ENCODE assay signal across 1 cellular context in genomic region chr19:54462713-54463530, GRCh38.
TF ChIP-seq lines count a peak whose summit lies in the region.

No MANE protein-coding gene starts in this region.

TF ChIP-seq in WTC11, 78 proteins besides CTCF, POLR2A, EP300 and RAD21 (continued from another document and continues in another):
- peak; percentile 86 for TF ChIP-seq FOXP4 (CRISPR knock-in tag; IDR thresholded peaks at IDR 0.05)
- TF ChIP-seq ZNF425 (CRISPR knock-in tag; conservative IDR thresholded peaks at IDR 0.05): peak; percentile 66; the same call in 1 of the 2 replicates
- no peak for TF ChIP-seq GRHL2 (CRISPR knock-in tag; IDR thresholded peaks at IDR 0.05; ENCODE audit: insufficient replicate concordance, severe bottlenecking)
- TF ChIP-seq SOX15 (CRISPR knock-in tag; IDR thresholded peaks at IDR 0.05): no peak
- no peak for TF ChIP-seq E2F1 (CRISPR knock-in tag; IDR thresholded peaks at IDR 0.05)
- TF ChIP-seq ZNF232 (CRISPR knock-in tag; IDR thresholded peaks at IDR 0.05): no peak
- TF ChIP-seq FOXP1 (CRISPR knock-in tag; IDR thresholded peaks at IDR 0.05; ENCODE audit: borderline replicate concordance): peak; percentile 85; the same call in 1 of the 2 replicates
- TF ChIP-seq PRRX2 (CRISPR knock-in tag; IDR thresholded peaks at IDR 0.05): peak; percentile 88; the same call in 1 of the 2 replicates
- no peak for TF ChIP-seq ESRRA (CRISPR knock-in tag; IDR thresholded peaks at IDR 0.05; ENCODE audit: borderline replicate concordance)
- TF ChIP-seq ZSCAN18 (CRISPR knock-in tag; IDR thresholded peaks at IDR 0.05): no peak
- no peak; the same call in 1 of the 2 replicates for TF ChIP-seq CDX4 (CRISPR knock-in tag; IDR thresholded peaks at IDR 0.05; ENCODE audit: borderline replicate concordance)
- peak; percentile 79; the same call in 1 of the 2 replicates for TF ChIP-seq IRF1 (CRISPR knock-in tag; IDR thresholded peaks at IDR 0.05)
- peak; percentile 40; the same call in 1 of the 2 replicates for TF ChIP-seq SMAD3 (CRISPR knock-in tag; IDR thresholded peaks at IDR 0.05; ENCODE audit: borderline replicate concordance)
- TF ChIP-seq GTF2I (CRISPR knock-in tag; conservative IDR thresholded peaks at IDR 0.05): no peak
- TF ChIP-seq ARID4B (CRISPR knock-in tag; IDR thresholded peaks at IDR 0.05; ENCODE audit: borderline replicate concordance): peak; percentile 87
- peak; percentile 96 for TF ChIP-seq MAX (CRISPR knock-in tag; IDR thresholded peaks at IDR 0.05)
- TF ChIP-seq JUN (CRISPR knock-in tag; IDR thresholded peaks at IDR 0.05): peak; percentile 82; the same call in 1 of the 2 replicates
- TF ChIP-seq IRF2 (CRISPR knock-in tag; IDR thresholded peaks at IDR 0.05; ENCODE audit: borderline replicate concordance, low read depth): peak; percentile 54; the same call in 1 of the 2 replicates
- no peak for TF ChIP-seq STAT6 (CRISPR knock-in tag; conservative IDR thresholded peaks at IDR 0.05; ENCODE audit: low read depth)
- TF ChIP-seq MLX (CRISPR knock-in tag; IDR thresholded peaks at IDR 0.05): 0 out of 2 replicates have a peak, but pooled peaks have one; percentile 33
- TF ChIP-seq TP53 (CRISPR knock-in tag; IDR thresholded peaks at IDR 0.05): peak; percentile 93
- TF ChIP-seq NFE2L1 (CRISPR knock-in tag; IDR thresholded peaks at IDR 0.05): no peak; the same call in none of the 2 replicates
- TF ChIP-seq ZNF281 (CRISPR knock-in tag; IDR thresholded peaks at IDR 0.05): peak; percentile 74; the same call in 1 of the 2 replicates
- TF ChIP-seq TEAD4 (CRISPR knock-in tag; IDR thresholded peaks at IDR 0.05): peak; percentile 77; the same call in 1 of the 2 replicates
- peak; percentile 54 for TF ChIP-seq USF2 (CRISPR knock-in tag; IDR thresholded peaks at IDR 0.05)
- TF ChIP-seq ZNF512 (CRISPR knock-in tag; IDR thresholded peaks at IDR 0.05; ENCODE audit: borderline replicate concordance): no peak
- TF ChIP-seq ZNF396 (CRISPR knock-in tag; IDR thresholded peaks at IDR 0.05; ENCODE audit: borderline replicate concordance): no peak
- no peak for TF ChIP-seq ZMAT4 (CRISPR knock-in tag; IDR thresholded peaks at IDR 0.05)
